In genomic region chr4:118825799-118826198, GRCh38 we compare ENCODE assay signal across 14 cellular contexts.
DNase-seq lines count a peak whose midpoint lies in the region; ATAC-seq and TF ChIP-seq lines count a peak whose summit lies in the region.
"Had no signal": no experiment of that assay in that cellular context is flagged by ENCODE, and none has a peak within 500 bp of the region (broad histone marks: within the 10 kb centered on the region; RNA-seq: fewer than 3 reads in every experiment).

No MANE protein-coding gene starts in this region.

- ATAC-seq in GM18499 (IDR thresholded peaks at IDR 0.05; ENCODE audit: insufficient read depth, unreplicated experiment) (peak; percentile 66), GM19452 (IDR thresholded peaks at IDR 0.05; ENCODE audit: unreplicated experiment) (peak; percentile 53), HG02763 (IDR thresholded peaks at IDR 0.05; ENCODE audit: unreplicated experiment) (peak; percentile 51)
- ATAC-seq: left lobe of liver had no signal

- peaks cover 18% of the 10 kb centered on the region for H3K4me1 ChIP-seq in OCI-LY3 (ENCODE audit: low read length)

- no peak overlapping the region for H3K27ac ChIP-seq in OCI-LY3 (ENCODE audit: low read length)

- peaks cover 48% of the 10 kb centered on the region for H3K36me3 ChIP-seq in OCI-LY3 (replicated peaks; ENCODE audit: low read depth, low read length)

- DNase-seq in iPS-NIHi7 (ENCODE audit: extremely low spot score) (no peak), NCI-H774 (lab: John Stamatoyannopoulos, UW) (no peak)
- no peak for DNase-seq in stimulated activated CD4-positive, alpha-beta T cell treated with anti-CD3 and anti-CD28 coated beads, Interleukin-2, amount 100 ng/mL, for 48 hours
- DNase-seq in activated CD4-positive, alpha-beta T cell treated with anti-CD3 and anti-CD28 coated beads, Interleukin-2, amount 50 U/mL, for 4 hours, result no peak
- DNase-seq: activated CD4-positive, alpha-beta T cell treated with anti-CD3 and anti-CD28 coated beads for 1 hour; activated naive CD4-positive, alpha-beta T cell treated with anti-CD3 and anti-CD28 coated beads, Interleukin-2, amount 10 ng/mL, durations not matched to agents 7 days and 5 days; AML-193; NCI-H1417 treated with DMSO at 0.1 percent for 48 hours; occipital lobe had no signal

- no peaks in the 10 kb centered on the region for H3K9me3 ChIP-seq in OCI-LY3 (ENCODE audit: insufficient read depth, low read length)

- H3K27me3 ChIP-seq in OCI-LY3 (ENCODE audit: low read depth, low read length), result no peaks in the 10 kb centered on the region

- H3K4me3 ChIP-seq in OCI-LY3 (ENCODE audit: low read length), result no peak overlapping the region

- no peak for TF ChIP-seq CTCF in OCI-LY3 (IDR thresholded peaks at IDR 0.05; ENCODE audit: low read depth, low read length)

- H3K4me2 ChIP-seq in OCI-LY3 (ENCODE audit: low read length), result peak overlapping the region; percentile 40

- H3K9ac ChIP-seq in OCI-LY3 (ENCODE audit: low read length), result no peak overlapping the region

- H4K20me1 ChIP-seq in OCI-LY3 (ENCODE audit: insufficient read depth, low read length), result peaks cover 77% of the 10 kb centered on the region

- H3K79me2 ChIP-seq in OCI-LY3 (ENCODE audit: low read length), result peaks cover 46% of the 10 kb centered on the region

- H2AFZ ChIP-seq in OCI-LY3 (ENCODE audit: low read depth, low read length), result no peak overlapping the region
